19 cellular contexts compared by ENCODE assay signal in the genomic region with DNA sequence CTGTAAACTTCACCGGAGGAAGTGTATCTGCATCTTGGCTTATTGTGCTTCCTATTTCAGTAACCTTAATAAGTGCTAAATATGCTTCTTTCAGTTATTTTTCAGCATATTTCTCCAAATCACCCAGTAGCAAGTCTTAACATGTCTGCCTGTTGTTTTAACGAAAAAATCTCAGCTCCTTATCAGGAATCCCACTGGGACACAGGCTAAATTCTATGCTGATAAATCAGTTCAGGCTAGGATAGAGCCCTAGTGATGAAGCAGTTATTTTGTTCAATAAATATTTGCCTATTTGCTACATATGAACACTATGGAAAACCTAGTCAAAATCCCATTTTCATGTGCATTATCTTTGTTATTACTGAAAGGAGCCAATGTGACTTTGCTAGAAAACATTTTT. TPM values are rescaled to one million over a fixed set of nuclear protein-coding genes. Genes with fewer than 3 reads are reported as not detected.
DNase-seq lines count a peak whose midpoint lies in the region; ATAC-seq and TF ChIP-seq lines count a peak whose summit lies in the region.
"Had no signal": no experiment of that assay in that cellular context is flagged by ENCODE, and none has a peak within 500 bp of the region (broad histone marks: within the 10 kb centered on the region; RNA-seq: fewer than 3 reads in every experiment).

No MANE protein-coding gene starts in this region.

- H3K79me1 ChIP-seq in mesenchymal stem cell (replicated peaks; ENCODE audit: low read length, poor library complexity, severe bottlenecking) = no peaks in the 10 kb centered on the region

- H2BK5ac ChIP-seq in mesenchymal stem cell (ENCODE audit: low read depth, low read length, poor library complexity, severe bottlenecking) = no peak overlapping the region

- no TSS peak for BruUV-seq in mammary epithelial cell (replicated peaks; lab: Mats Ljungman, UMichigan)
- no TSS peak for BruUV-seq in MCF 10A (replicated peaks; lab: Mats Ljungman, UMichigan)

- H4K8ac ChIP-seq in mesenchymal stem cell (ENCODE audit: low read length) = no peak overlapping the region

- no peak overlapping the region for H2BK15ac ChIP-seq in mesenchymal stem cell (ENCODE audit: low read depth, poor library complexity, severe bottlenecking)

- no peak for TF ChIP-seq CTCF in mammary epithelial cell (conservative IDR thresholded peaks at IDR 0.05 in 1 of 2, IDR thresholded peaks at IDR 0.05 in 1 of 2; ENCODE audit: extremely low read depth in 1 of 2, insufficient read depth in 1 of 2, low read depth in 1 of 2, low read length in 2 of 2)
- TF ChIP-seq CTCF in MCF 10A (IDR thresholded peaks at IDR 0.05; ENCODE audit: unreplicated experiment) = no peak
- TF ChIP-seq CTCF in brain microvascular endothelial cell (IDR thresholded peaks at IDR 0.05; ENCODE audit: low read depth, low read length, missing control alignments) = no peak
- no peak for TF ChIP-seq CTCF in smooth muscle cell (IDR thresholded peaks at IDR 0.05; ENCODE audit: borderline replicate concordance, insufficient read depth, poor library complexity, severe bottlenecking)

- no peak overlapping the region for H3K27ac Mint-ChIP-seq in MCF 10A (ENCODE audit: low read depth, unreplicated experiment)
- H3K27ac Mint-ChIP-seq: B cell; CD4-positive, CD25-positive, alpha-beta regulatory T cell; CD8-positive, alpha-beta memory T cell; HFFc6 had no signal

- H3K36me3 ChIP-seq in mammary epithelial cell (ENCODE audit: insufficient read depth, low read length) = no peaks in the 10 kb centered on the region
- H3K36me3 ChIP-seq in brain microvascular endothelial cell (replicated peaks) = no peaks in the 10 kb centered on the region
- H3K36me3 ChIP-seq in mesenchymal stem cell (ENCODE audit: control insufficient read depth in 1 of 2, insufficient read depth in 2 of 2, low read depth in 1 of 2, low read length in 2 of 2) = no peaks in the 10 kb centered on the region
- no peaks in the 10 kb centered on the region for H3K36me3 ChIP-seq in smooth muscle cell (ENCODE audit: low read depth)
- H3K36me3 ChIP-seq: BLaER1 treated with 17β-estradiol and CSF1 and Interleukin-3, amounts not matched to agents 10 nM and 100 nM had no signal

- H3K27me3 ChIP-seq in mammary epithelial cell (ENCODE audit: insufficient read depth, low read length) (no peaks in the 10 kb centered on the region), brain microvascular endothelial cell (replicated peaks) (peaks cover 3% of the 10 kb centered on the region), mesenchymal stem cell (ENCODE audit: control insufficient read depth in 1 of 2, insufficient read depth in 1 of 2, low read length in 2 of 2) (peaks cover 0 to 3% of the 10 kb centered on the region in 2 experiments), smooth muscle cell (ENCODE audit: low read depth) (peaks cover 34% of the 10 kb centered on the region)
- H3K27me3 ChIP-seq: BLaER1 treated with 17β-estradiol and CSF1 and Interleukin-3, amounts not matched to agents 10 nM and 100 nM had no signal

- H3K36me3 Mint-ChIP-seq in MCF 10A (ENCODE audit: insufficient read depth, unreplicated experiment) = no peaks in the 10 kb centered on the region
- H3K36me3 Mint-ChIP-seq: CD4-positive, CD25-positive, alpha-beta regulatory T cell; CD8-positive, alpha-beta memory T cell had no signal

- intact Hi-C loops in mammary epithelial cell (cut with micrococcal nuclease) (no loop called here), MCF 10A (cut with micrococcal nuclease) (no loop called here)

- no peak overlapping the region for H3K18ac ChIP-seq in mesenchymal stem cell (ENCODE audit: low read depth in 1 of 2, low read length in 2 of 2)

- dilution Hi-C loops in mammary epithelial cell (cut with HindIII; ENCODE audit: low sequenced_read_pairs) = no loop called here

- ATAC-seq in GM21786 (IDR thresholded peaks at IDR 0.05; ENCODE audit: unreplicated experiment) = no peak
- ATAC-seq: HCT116 had no signal

- H3K27ac ChIP-seq in mammary epithelial cell (ENCODE audit: insufficient read depth, low read depth, low read length) = no peak overlapping the region
- no peak overlapping the region for H3K27ac ChIP-seq in brain microvascular endothelial cell
- no peak overlapping the region for H3K27ac ChIP-seq in mesenchymal stem cell (ENCODE audit: low read length, poor library complexity, severe bottlenecking)
- no peak overlapping the region for H3K27ac ChIP-seq in smooth muscle cell (ENCODE audit: low read depth)
- H3K27ac ChIP-seq: BLaER1 treated with 17β-estradiol and CSF1 and Interleukin-3, amounts not matched to agents 10 nM and 100 nM; HL-60 had no signal

- no peak overlapping the region for H3K4ac ChIP-seq in mesenchymal stem cell (ENCODE audit: low read depth in 1 of 2, low read length in 2 of 2)

- H4K91ac ChIP-seq in mesenchymal stem cell (ENCODE audit: low read length) = no peak overlapping the region

- H3K23ac ChIP-seq in mesenchymal stem cell (ENCODE audit: low read length in 2 of 2) = no peak overlapping the region

- H3K9me3 ChIP-seq in mammary epithelial cell (replicated peaks; ENCODE audit: insufficient read depth, low read length) = no peaks in the 10 kb centered on the region
- H3K9me3 ChIP-seq in mesenchymal stem cell (ENCODE audit: control insufficient read depth, low read length) = no peaks in the 10 kb centered on the region
- no peaks in the 10 kb centered on the region for H3K9me3 ChIP-seq in smooth muscle cell (replicated peaks; ENCODE audit: low read depth)
- H3K9me3 ChIP-seq: BLaER1 treated with 17β-estradiol and CSF1 and Interleukin-3, amounts not matched to agents 10 nM and 100 nM had no signal

- H3K4me2 ChIP-seq in mammary epithelial cell (ENCODE audit: insufficient read depth, low read depth, low read length) = no peak overlapping the region
- no peak overlapping the region for H3K4me2 ChIP-seq in mesenchymal stem cell (ENCODE audit: low read length, poor library complexity, severe bottlenecking)
- H3K4me2 ChIP-seq in smooth muscle cell = peak overlapping the region; percentile 10

- WGBS in mammary epithelial cell (ENCODE audit: low coverage, missing lambda C conversion rate) = 78% methylated on average over 2 of the region's 2 CpGs
- 68% methylated on average over 2 of the region's 2 CpGs for WGBS in mesenchymal stem cell
- WGBS in smooth muscle cell (ENCODE audit: low lambda C conversion rate) = 54% methylated on average over 2 of the region's 2 CpGs

- H3K4me3 ChIP-seq in mammary epithelial cell (replicated peaks in 1 of 3; ENCODE audit: insufficient read depth in 1 of 3, low read depth in 2 of 3, low read length in 3 of 3) (no peak overlapping the region), brain microvascular endothelial cell (ENCODE audit: low read depth, low read length) (no peak overlapping the region), mesenchymal stem cell (ENCODE audit: insufficient read depth in 1 of 2, low read depth in 1 of 2, low read length in 2 of 2) (no peak overlapping the region), smooth muscle cell (no peak overlapping the region)
- H3K4me3 ChIP-seq: BLaER1 treated with 17β-estradiol and CSF1 and Interleukin-3, amounts not matched to agents 10 nM and 100 nM had no signal

- H3K9me3 Mint-ChIP-seq in MCF 10A (ENCODE audit: unreplicated experiment) = no peaks in the 10 kb centered on the region
- H3K9me3 Mint-ChIP-seq: HFFc6 had no signal

- H3K27me3 Mint-ChIP-seq in MCF 10A (ENCODE audit: insufficient read depth, unreplicated experiment) = peaks cover 25% of the 10 kb centered on the region
- H3K27me3 Mint-ChIP-seq: CD4-positive, CD25-positive, alpha-beta regulatory T cell had no signal

- in situ Hi-C loops in mammary epithelial cell (cut with MboI; ENCODE audit: low sequenced_read_pairs in 2 of 2) (no loop called here), brain microvascular endothelial cell (cut with HindIII; ENCODE audit: low pct_ligation_motif_present, low sequenced_read_pairs) (no loop called here)

- H3K4me3 Mint-ChIP-seq in MCF 10A (ENCODE audit: unreplicated experiment) = no peak overlapping the region
- H3K4me3 Mint-ChIP-seq: B cell; CD4-positive, CD25-positive, alpha-beta regulatory T cell; CD8-positive, alpha-beta memory T cell; HFFc6 had no signal

- no peak overlapping the region for H2AK5ac ChIP-seq in mesenchymal stem cell (ENCODE audit: low read length, severe bottlenecking)

- no peaks in the 10 kb centered on the region for H3F3A ChIP-seq in smooth muscle cell (ENCODE audit: low read depth)

- DNase-seq in mammary epithelial cell = no peak
- DNase-seq in MCF 10A (ENCODE audit: unreplicated experiment) = no peak
- peak; percentile 42 for DNase-seq in brain microvascular endothelial cell
- no peak for DNase-seq in mesenchymal stem cell
- no peak for DNase-seq in smooth muscle cell (lab: John Stamatoyannopoulos, UW; ENCODE audit: unreplicated experiment)
- DNase-seq in activated naive CD4-positive, alpha-beta T cell (lab: John Stamatoyannopoulos, UW) = no peak
- no peak for DNase-seq in activated CD4-positive, CD25-positive, alpha-beta regulatory T cell (lab: John Stamatoyannopoulos, UW)
- DNase-seq: 8988T; CD4-positive, CD25-positive, alpha-beta regulatory T cell; CD8-positive, alpha-beta memory T cell; COR-L47; GOT3; H7; HFFc6 had no signal

- H3K4me1 ChIP-seq in mammary epithelial cell (ENCODE audit: insufficient read depth, low read length) = peaks cover 4% of the 10 kb centered on the region
- H3K4me1 ChIP-seq in mesenchymal stem cell (ENCODE audit: control insufficient read depth, insufficient read depth, low read depth, low read length) = no peaks in the 10 kb centered on the region
- H3K4me1 ChIP-seq in smooth muscle cell (ENCODE audit: low read depth) = peaks cover 6% of the 10 kb centered on the region

- H2BK12ac ChIP-seq in mesenchymal stem cell (ENCODE audit: low read length in 2 of 2) = no peak overlapping the region

- H2AFZ ChIP-seq in mammary epithelial cell (ENCODE audit: low read depth, low read length) (peak overlapping the region; percentile 39), mesenchymal stem cell (ENCODE audit: low read depth, low read length) (no peak overlapping the region), smooth muscle cell (ENCODE audit: low read depth) (peak overlapping the region; percentile 70)

- H3K4me1 Mint-ChIP-seq in MCF 10A (ENCODE audit: insufficient read depth, unreplicated experiment) = no peaks in the 10 kb centered on the region
- H3K4me1 Mint-ChIP-seq: B cell; CD4-positive, CD25-positive, alpha-beta regulatory T cell; CD8-positive, alpha-beta memory T cell had no signal

- H2BK120ac ChIP-seq in mesenchymal stem cell (ENCODE audit: low read depth, low read length) = no peak overlapping the region

- POLR2A ChIA-PET in MCF 10A (lab: Yijun Ruan, JAX) = interaction anchor here (1.2 to 1.3 kb wide), 2 partner anchors 8 to 13 kb away, joined by 3 read pairs; a partner anchor contains a TSS

- H3K79me2 ChIP-seq in mammary epithelial cell (ENCODE audit: insufficient read depth, low read length) = no peaks in the 10 kb centered on the region
- H3K79me2 ChIP-seq in smooth muscle cell (ENCODE audit: low read depth) = no peaks in the 10 kb centered on the region

- H3K14ac ChIP-seq in mesenchymal stem cell (ENCODE audit: low read length in 2 of 2) = no peak overlapping the region

- no peak overlapping the region for H3K9ac ChIP-seq in mammary epithelial cell (ENCODE audit: insufficient read depth, low read length)
- peak overlapping the region; percentile 44 for H3K9ac ChIP-seq in mesenchymal stem cell (ENCODE audit: low read length)
- H3K9ac ChIP-seq in smooth muscle cell (ENCODE audit: low read depth) = no peak overlapping the region
- H3K9ac ChIP-seq: BLaER1 treated with 17β-estradiol and CSF1 and Interleukin-3, amounts not matched to agents 10 nM and 100 nM had no signal

- CTCF ChIA-PET in mammary epithelial cell (lab: Charles Lee; ENCODE audit: low non-redundant PET) (no interaction called here), MCF 10A (lab: Yijun Ruan, JAX) (interaction anchor here (1.3 kb wide), 1 partner anchor 63 kb away, joined by 5 read pairs; no protein-coding TSS in a partner anchor)

- H4K20me1 ChIP-seq in mammary epithelial cell (ENCODE audit: insufficient read depth, low read length) (no peaks in the 10 kb centered on the region), smooth muscle cell (ENCODE audit: low read depth) (no peaks in the 10 kb centered on the region)
- H4K20me1 ChIP-seq: BLaER1 treated with 17β-estradiol and CSF1 and Interleukin-3, amounts not matched to agents 10 nM and 100 nM had no signal

RNA-seq across cellular contexts. Expression of a gene that starts 8.2 kb away (rescaled TPM):
- total RNA-seq in mammary epithelial cell = 1 to 10 TPM; 5.7 to 8.3 TPM
- polyA plus RNA-seq in mammary epithelial cell = 1.7 TPM
- 0.88 TPM for polyA minus RNA-seq in mammary epithelial cell
- total RNA-seq in MCF 10A (2022) = 7.4 and 16.1 TPM in 2 replicates
- polyA plus RNA-seq in mesenchymal stem cell (2013, experiment 1 of 2) = 20.7 TPM
- polyA plus RNA-seq in mesenchymal stem cell (2013, experiment 2 of 2) = 20.9 TPM
- 2.3 and 3.5 TPM in 2 replicates for total RNA-seq in smooth muscle cell
- polyA plus RNA-seq in smooth muscle cell = 3.1 and 3.6 TPM in 2 replicates
- total RNA-seq: B cell had no signal
- polyA plus RNA-seq: CD4-positive, CD25-positive, alpha-beta regulatory T cell; CD8-positive, alpha-beta memory T cell had no signal
